Comparison of ENCODE assay signal across 26 cellular contexts in genomic region chr6:139007428-139007827, GRCh38.
"Had no signal": no experiment of that assay in that cellular context is flagged by ENCODE, and none has a peak within 500 bp of the region (broad histone marks: within the 10 kb centered on the region; RNA-seq: fewer than 3 reads in every experiment).

No MANE protein-coding gene starts in this region.

- H3K9me3 Mint-ChIP-seq: immature natural killer cell; natural killer cell; stimulated activated naive CD8-positive, alpha-beta T cell treated with anti-CD3 and anti-CD28 coated beads, Interleukin-15, Interleukin-2, amounts not matched to agents 100 ng/mL and 50 ng/mL, for 24 hours had no signal

- H3K27me3 ChIP-seq: esophagus muscularis mucosa, foreskin keratinocyte, ovary, right lobe of liver, transverse colon, vagina had no signal

- H3K36me3 ChIP-seq: esophagus muscularis mucosa, lower lobe of right lung, ovary, right lobe of liver, thoracic aorta, transverse colon, vagina had no signal

- H3K27ac ChIP-seq: coronary artery, esophagus muscularis mucosa, foreskin keratinocyte, lower lobe of right lung, ovary, right lobe of liver, thoracic aorta, transverse colon, vagina had no signal

- H3K4me1 Mint-ChIP-seq: immature natural killer cell, natural killer cell had no signal

- H3K36me3 Mint-ChIP-seq: immature natural killer cell, natural killer cell had no signal

- H3K4me3 Mint-ChIP-seq: immature natural killer cell; natural killer cell; stimulated activated naive CD8-positive, alpha-beta T cell treated with anti-CD3 and anti-CD28 coated beads, Interleukin-15, Interleukin-2, amounts not matched to agents 100 ng/mL and 50 ng/mL, for 24 hours had no signal

- H3K27me3 Mint-ChIP-seq: stimulated activated naive CD8-positive, alpha-beta T cell treated with anti-CD3 and anti-CD28 coated beads, Interleukin-15, Interleukin-2, amounts not matched to agents 100 ng/mL and 50 ng/mL, for 24 hours had no signal

- DNase-seq: dermis blood vessel endothelial cell; effector memory CD4-positive, alpha-beta T cell; foreskin keratinocyte; glutamatergic neuron; hypothalamus; immature natural killer cell; islet precursor cell; kidney glomerular epithelial cell; left ventricle myocardium superior; lower lobe of right lung; natural killer cell; occipital lobe; ovary; posterior cingulate gyrus; retina; right lobe of liver; small intestine; stimulated activated CD4-positive, alpha-beta T cell treated with anti-CD3 and anti-CD28 coated beads, Interleukin-1b, Interleukin-23, amount 100 ng/mL, for 48 hours; stimulated activated CD4-positive, alpha-beta T cell treated with anti-CD3 and anti-CD28 coated beads, Interleukin-4, amount 100 ng/mL, for 1 hour; stimulated activated CD8-positive, alpha-beta memory T cell treated with anti-CD3 and anti-CD28 coated beads, Interleukin-4, amount 100 ng/mL, for 48 hours; transverse colon had no signal

- H3K4me1 ChIP-seq: esophagus muscularis mucosa, foreskin keratinocyte, lower lobe of right lung, transverse colon, vagina had no signal

- H3K4me3 ChIP-seq: coronary artery, esophagus muscularis mucosa, lower lobe of right lung, ovary, right lobe of liver, thoracic aorta, transverse colon, vagina had no signal

- H3K27ac Mint-ChIP-seq: immature natural killer cell; natural killer cell; stimulated activated naive CD8-positive, alpha-beta T cell treated with anti-CD3 and anti-CD28 coated beads, Interleukin-15, Interleukin-2, amounts not matched to agents 100 ng/mL and 50 ng/mL, for 24 hours had no signal

- H3K9me3 ChIP-seq: esophagus muscularis mucosa, lower lobe of right lung, ovary, right lobe of liver, thoracic aorta, transverse colon, vagina had no signal

- ATAC-seq: foreskin keratinocyte, left ventricle myocardium superior, lower lobe of right lung, natural killer cell, right lobe of liver had no signal
